ENCODE assay signal across 9 cellular contexts in genomic region chr11:123479048-123479837, GRCh38. TPM values are rescaled to one million over a fixed set of nuclear protein-coding genes. Genes with fewer than 3 reads are reported as not detected.
A peak's percentile ranks its signal among the peaks of the same experiment; 100 is the strongest.
DNase-seq lines count a peak whose midpoint lies in the region; ATAC-seq and TF ChIP-seq lines count a peak whose summit lies in the region.
"Had no signal": no experiment of that assay in that cellular context is flagged by ENCODE, and none has a peak within 500 bp of the region (broad histone marks: within the 10 kb centered on the region; RNA-seq: fewer than 3 reads in every experiment).

No MANE protein-coding gene starts in this region.

- H3K9ac ChIP-seq in mesendoderm (ENCODE audit: low read length), result no peak overlapping the region

- TF ChIP-seq CTCF in prostate gland (IDR thresholded peaks at IDR 0.05) (no peak), psoas muscle (IDR thresholded peaks at IDR 0.05) (no peak)

- H2BK5ac ChIP-seq in mesendoderm (ENCODE audit: low read length), result no peak overlapping the region

- H3K4me1 ChIP-seq in prostate gland (replicated peaks), result no peaks in the 10 kb centered on the region
- H3K4me1 ChIP-seq in psoas muscle, result peaks cover 14% of the 10 kb centered on the region
- peaks cover 2% of the 10 kb centered on the region for H3K4me1 ChIP-seq in mesendoderm (ENCODE audit: control insufficient read depth, low read depth, low read length)

- H3K4me1 Mint-ChIP-seq in activated T-helper 1 cell treated with anti-CD3 and anti-CD28 coated beads, Interleukin-12 subunit alpha, Interleukin-12 subunit beta, Interleukin-2, Interleukin-4 antibody, amounts not matched to agents 30 ng/mL and 10 ng/mL and 1 ng/mL, durations not matched to agents 14 hours and 24 hours and 36 hours (ENCODE audit: low read depth), result peaks cover 78% of the 10 kb centered on the region

- H3K9me3 Mint-ChIP-seq in activated T-helper 1 cell treated with anti-CD3 and anti-CD28 coated beads, Interleukin-12 subunit alpha, Interleukin-12 subunit beta, Interleukin-2, Interleukin-4 antibody, amounts not matched to agents 30 ng/mL and 10 ng/mL and 1 ng/mL, durations not matched to agents 14 hours and 24 hours and 36 hours, result no peaks in the 10 kb centered on the region

- no peak overlapping the region for H3K23ac ChIP-seq in mesendoderm (ENCODE audit: low read length)

- H3K4ac ChIP-seq in mesendoderm (ENCODE audit: low read depth, low read length), result no peak overlapping the region

- no peak overlapping the region for H3K4me3 Mint-ChIP-seq in activated T-helper 1 cell treated with anti-CD3 and anti-CD28 coated beads, Interleukin-12 subunit alpha, Interleukin-12 subunit beta, Interleukin-2, Interleukin-4 antibody, amounts not matched to agents 30 ng/mL and 10 ng/mL and 1 ng/mL, durations not matched to agents 14 hours and 24 hours and 36 hours

- peak; percentile 94 for DNase-seq in GF-D8 (lab: John Stamatoyannopoulos, UW)
- DNase-seq in activated T-helper 1 cell treated with anti-CD3 and anti-CD28 coated beads, Interleukin-12 subunit alpha, Interleukin-12 subunit beta, Interleukin-2, Interleukin-4 antibody, amounts not matched to agents 30 ng/mL and 10 ng/mL and 1 ng/mL, durations not matched to agents 14 hours and 24 hours and 36 hours (ENCODE audit: low spot score), result no peak
- DNase-seq in prostate gland (ENCODE audit: low spot score), result no peak
- no peak for DNase-seq in cortex of kidney (lab: John Stamatoyannopoulos, UW)
- DNase-seq in psoas muscle, result no peak
- DNase-seq in mesendoderm, result no peak

- H3K27me3 Mint-ChIP-seq in activated T-helper 1 cell treated with anti-CD3 and anti-CD28 coated beads, Interleukin-12 subunit alpha, Interleukin-12 subunit beta, Interleukin-2, Interleukin-4 antibody, amounts not matched to agents 30 ng/mL and 10 ng/mL and 1 ng/mL, durations not matched to agents 14 hours and 24 hours and 36 hours (ENCODE audit: insufficient read depth), result no peaks in the 10 kb centered on the region

- ATAC-seq in GM19468 (IDR thresholded peaks at IDR 0.05; ENCODE audit: extremely low read depth, unreplicated experiment), result peak; percentile 58
- peak; percentile 53 for ATAC-seq in HG03280 (IDR thresholded peaks at IDR 0.05; ENCODE audit: unreplicated experiment)
- ATAC-seq in psoas muscle, result no peak

- intact Hi-C loops in activated T-helper 1 cell treated with anti-CD3 and anti-CD28 coated beads, Interleukin-12 subunit alpha, Interleukin-12 subunit beta, Interleukin-2, Interleukin-4 antibody, amounts not matched to agents 30 ng/mL and 10 ng/mL and 1 ng/mL, durations not matched to agents 14 hours and 24 hours and 36 hours (cut with micrococcal nuclease), result loop anchor here (1.0 kb wide), 1 partner anchor 121 kb away; no protein-coding TSS in a partner anchor
- intact Hi-C loops in prostate gland (cut with DNase I) (loop anchor here (2.0 to 5.0 kb wide), 2 partner anchors 72 to 178 kb away; no protein-coding TSS in a partner anchor), psoas muscle (cut with DNase I) (loop anchor here (2.0 to 5.0 kb wide), 3 partner anchors 74 to 367 kb away; no protein-coding TSS in a partner anchor)

- no peaks in the 10 kb centered on the region for H3K79me2 ChIP-seq in mesendoderm (ENCODE audit: control insufficient read depth, insufficient read depth, low read length)

- WGBS in prostate gland, result 82% methylated on average over 12 of the region's 12 CpGs
- WGBS in psoas muscle, 3 donors, result 78 to 87% (median 85%) methylated on average over 12 of the region's 12 CpGs
- WGBS in mesendoderm (ENCODE audit: extremely low coverage, insufficient coverage, low lambda C conversion rate), result no CpG with 5 or more reads among the region's 12 CpGs

- H3K9me3 ChIP-seq in prostate gland, result no peaks in the 10 kb centered on the region
- H3K9me3 ChIP-seq in psoas muscle, result no peaks in the 10 kb centered on the region

- H3K56ac ChIP-seq in mesendoderm (ENCODE audit: low read length), result no peak overlapping the region

- H2AK5ac ChIP-seq in mesendoderm (ENCODE audit: low read length), result no peak overlapping the region

- no peak overlapping the region for H4K5ac ChIP-seq in mesendoderm (ENCODE audit: low read length)

- H3K27me3 ChIP-seq in prostate gland (replicated peaks; ENCODE audit: insufficient read depth) (no peaks in the 10 kb centered on the region), psoas muscle (ENCODE audit: insufficient read depth in 3 of 3, low read length in 2 of 3) (no peaks in the 10 kb centered on the region), mesendoderm (ENCODE audit: insufficient read depth, low read length, poor library complexity) (no peaks in the 10 kb centered on the region)

- no peak overlapping the region for H2BK15ac ChIP-seq in mesendoderm (replicated peaks; ENCODE audit: low read depth)

- H3K27ac Mint-ChIP-seq in activated T-helper 1 cell treated with anti-CD3 and anti-CD28 coated beads, Interleukin-12 subunit alpha, Interleukin-12 subunit beta, Interleukin-2, Interleukin-4 antibody, amounts not matched to agents 30 ng/mL and 10 ng/mL and 1 ng/mL, durations not matched to agents 14 hours and 24 hours and 36 hours, result peak overlapping the region; percentile 59

- H4K8ac ChIP-seq in mesendoderm (ENCODE audit: low read depth, low read length), result no peak overlapping the region

- no peaks in the 10 kb centered on the region for H3K36me3 ChIP-seq in prostate gland
- no peaks in the 10 kb centered on the region for H3K36me3 ChIP-seq in psoas muscle (ENCODE audit: insufficient read depth in 1 of 2, low read depth in 1 of 2)
- no peaks in the 10 kb centered on the region for H3K36me3 ChIP-seq in mesendoderm (ENCODE audit: control insufficient read depth, insufficient read depth, low read length)

- H3K4me3 ChIP-seq in prostate gland, result no peak overlapping the region
- no peak overlapping the region for H3K4me3 ChIP-seq in psoas muscle
- H3K4me3 ChIP-seq in mesendoderm (ENCODE audit: low read length), result no peak overlapping the region
- H3K4me3 ChIP-seq: skin epidermis had no signal

- H3K36me3 Mint-ChIP-seq in activated T-helper 1 cell treated with anti-CD3 and anti-CD28 coated beads, Interleukin-12 subunit alpha, Interleukin-12 subunit beta, Interleukin-2, Interleukin-4 antibody, amounts not matched to agents 30 ng/mL and 10 ng/mL and 1 ng/mL, durations not matched to agents 14 hours and 24 hours and 36 hours (ENCODE audit: low read depth), result peaks cover 39% of the 10 kb centered on the region

- no peak for TF ChIP-seq POLR2A in prostate gland (IDR thresholded peaks at IDR 0.05)

- peaks cover 5% of the 10 kb centered on the region for H3K79me1 ChIP-seq in mesendoderm (ENCODE audit: low read length)

- no peak overlapping the region for H2BK120ac ChIP-seq in mesendoderm (ENCODE audit: low read depth, low read length)

- H3K27ac ChIP-seq in prostate gland (no peak overlapping the region), psoas muscle (no peak overlapping the region), mesendoderm (ENCODE audit: low read depth, low read length) (no peak overlapping the region)
- H3K27ac ChIP-seq: skin epidermis had no signal

- H3K18ac ChIP-seq in mesendoderm (ENCODE audit: low read length), result no peak overlapping the region

- H3K4me2 ChIP-seq in mesendoderm (ENCODE audit: low read length), result no peak overlapping the region

RNA-seq across cellular contexts. Expression of gene GRAMD1B, which starts 49.2 kb away (rescaled TPM):
- 154 and 155 TPM in 2 replicates for total RNA-seq in activated T-helper 1 cell treated with anti-CD3 and anti-CD28 coated beads, Interleukin-12 subunit alpha, Interleukin-12 subunit beta, Interleukin-2, Interleukin-4 antibody, amounts not matched to agents 30 ng/mL and 10 ng/mL and 1 ng/mL, durations not matched to agents 14 hours and 24 hours and 36 hours
- 10 to 100 TPM in 1 of 2 donors, 1 to 10 TPM in 1; 4.5 to 27.2 TPM for total RNA-seq in prostate gland
- total RNA-seq in psoas muscle, result 10 to 100 TPM in 2 of 4 donors, 1 to 10 TPM in 1, under 1 TPM in 1; 0.67 to 24.0 (median 14.2) TPM
- polyA plus RNA-seq in psoas muscle, result 1 to 10 TPM in 1 of 3 donors, under 1 TPM in 2; 0.68 to 6.8 (median 0.74) TPM
- 5.0 TPM for polyA plus RNA-seq in mesendoderm (2013, experiment 1 of 2)
- 5.0 TPM for polyA plus RNA-seq in mesendoderm (2013, experiment 2 of 2)

Comparison
In these comparisons a context has a peak if more than half of its experiments do, and no peak if none do; other contexts are left out.
1. ATAC-seq: peak in GM19468 (single experiment) and HG03280 (single experiment); none in psoas muscle (0 of 4).